ENCODE assay signal across 19 cellular contexts in the genomic region with DNA sequence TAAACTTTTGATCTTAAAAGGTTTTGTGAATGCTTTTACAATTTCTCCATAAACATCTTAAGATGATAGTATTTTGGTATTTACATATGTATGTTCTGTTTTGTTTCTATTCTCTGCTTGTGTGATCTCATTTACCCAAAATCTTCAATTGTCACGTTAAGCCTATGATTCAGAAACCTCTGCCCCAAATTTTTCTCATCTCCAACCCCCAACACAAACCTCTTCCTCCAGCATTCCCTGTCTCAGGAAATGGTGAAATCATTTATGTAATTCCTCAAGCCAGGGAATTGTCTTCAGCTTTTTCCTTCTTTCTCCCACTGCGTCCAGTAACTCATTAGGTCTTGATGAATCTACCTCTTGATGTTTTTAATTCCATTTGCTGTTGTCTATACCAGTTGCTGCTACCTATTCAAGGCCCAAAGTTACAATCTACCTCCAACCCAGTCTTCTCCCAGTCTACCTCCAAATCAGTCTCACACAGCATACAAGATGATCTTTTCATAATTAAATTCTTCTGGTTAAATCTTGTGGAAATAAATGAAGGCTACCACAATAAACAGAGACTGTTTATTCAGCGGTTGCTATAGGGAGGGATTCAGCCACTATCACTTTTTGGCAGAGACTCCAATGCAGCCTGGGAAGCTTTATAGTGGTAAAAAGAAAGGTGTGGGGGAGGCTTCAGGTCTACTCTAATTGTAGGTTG. TPM values are rescaled to one million over a fixed set of nuclear protein-coding genes. Genes with fewer than 3 reads are reported as not detected.
A peak's percentile ranks its signal among the peaks of the same experiment; 100 is the strongest.
DNase-seq lines count a peak whose midpoint lies in the region; ATAC-seq and TF ChIP-seq lines count a peak whose summit lies in the region.
"Had no signal": no experiment of that assay in that cellular context is flagged by ENCODE, and none has a peak within 500 bp of the region (broad histone marks: within the 10 kb centered on the region; RNA-seq: fewer than 3 reads in every experiment).

No MANE protein-coding gene starts in this region.

- H3K36me3 ChIP-seq in esophagus squamous epithelium, result no peaks in the 10 kb centered on the region
- H3K36me3 ChIP-seq in naive thymus-derived CD4-positive, alpha-beta T cell (ENCODE audit: control insufficient read depth in 2 of 3, insufficient read depth in 3 of 3, low read length in 3 of 3), result no peaks in the 10 kb centered on the region
- H3K36me3 ChIP-seq: BLaER1 treated with 17β-estradiol and CSF1 and Interleukin-3, amounts not matched to agents 10 nM and 100 nM; heart right ventricle; WERI-Rb-1 had no signal

- no peaks in the 10 kb centered on the region for H3K36me3 Mint-ChIP-seq in naive thymus-derived CD4-positive, alpha-beta T cell
- H3K36me3 Mint-ChIP-seq: stimulated activated naive B cell treated with anti-CD40 and anti-IgM and Interleukin-4, amounts not matched to agents 10 μg/mL and 1 μg/mL and 100 μg/mL, for 72 hours had no signal

- no peaks in the 10 kb centered on the region for H3K9me3 ChIP-seq in esophagus squamous epithelium
- no peaks in the 10 kb centered on the region for H3K9me3 ChIP-seq in naive thymus-derived CD4-positive, alpha-beta T cell (ENCODE audit: control insufficient read depth in 2 of 3, low read length in 3 of 3)

- H3K27me3 Mint-ChIP-seq in naive thymus-derived CD4-positive, alpha-beta T cell, result peaks cover 22 to 54% (median 41%) of the 10 kb centered on the region in 5 donors

- no peak overlapping the region for H3K27ac Mint-ChIP-seq in naive thymus-derived CD4-positive, alpha-beta T cell
- H3K27ac Mint-ChIP-seq: activated naive CD8-positive, alpha-beta T cell; IgD-negative memory B cell; stimulated activated naive B cell treated with anti-CD40 and anti-IgM and Interleukin-4, amounts not matched to agents 10 μg/mL and 1 μg/mL and 100 μg/mL, for 72 hours had no signal

- peaks cover 0 to 36% (median 9%) of the 10 kb centered on the region in 3 donors for H3K4me1 ChIP-seq in esophagus squamous epithelium
- peaks cover 1 to 4% of the 10 kb centered on the region in 2 donors for H3K4me1 ChIP-seq in naive thymus-derived CD4-positive, alpha-beta T cell (ENCODE audit: control insufficient read depth in 2 of 2, insufficient read depth in 2 of 2, low read length in 2 of 2)
- H3K4me1 ChIP-seq: BLaER1 treated with 17β-estradiol and CSF1 and Interleukin-3, amounts not matched to agents 10 nM and 100 nM had no signal

- ATAC-seq in omental fat pad (ENCODE audit: low FRiP score), result peak; percentile 75
- no peak for ATAC-seq in naive thymus-derived CD4-positive, alpha-beta T cell
- no peak for ATAC-seq in GM18505 (IDR thresholded peaks at IDR 0.05; ENCODE audit: unreplicated experiment)
- no peak for ATAC-seq in HG03378 (IDR thresholded peaks at IDR 0.05; ENCODE audit: unreplicated experiment)
- ATAC-seq: HCT116; stimulated activated naive B cell treated with anti-CD40 and anti-IgM and Interleukin-4, amounts not matched to agents 10 μg/mL and 1 μg/mL and 100 μg/mL, for 72 hours had no signal

- intact Hi-C loops in esophagus squamous epithelium (cut with DNase I), result no loop called here
- intact Hi-C loops in naive thymus-derived CD4-positive, alpha-beta T cell (cut with micrococcal nuclease), result no loop called here

- 28 to 45% methylated on average over 3 of the region's 3 CpGs for WGBS in esophagus squamous epithelium, 2 donors

- no peak overlapping the region for H3K4me3 Mint-ChIP-seq in naive thymus-derived CD4-positive, alpha-beta T cell
- H3K4me3 Mint-ChIP-seq: activated naive CD8-positive, alpha-beta T cell; stimulated activated naive B cell treated with anti-CD40 and anti-IgM and Interleukin-4, amounts not matched to agents 10 μg/mL and 1 μg/mL and 100 μg/mL, for 72 hours had no signal

- H3K4me1 Mint-ChIP-seq in naive thymus-derived CD4-positive, alpha-beta T cell, result peaks cover 3 to 8% (median 6%) of the 10 kb centered on the region in 7 donors

- H3K4me3 ChIP-seq in esophagus squamous epithelium, result no peak overlapping the region
- no peak overlapping the region for H3K4me3 ChIP-seq in naive thymus-derived CD4-positive, alpha-beta T cell (ENCODE audit: low read length)
- H3K4me3 ChIP-seq: BLaER1 treated with 17β-estradiol and CSF1 and Interleukin-3, amounts not matched to agents 10 nM and 100 nM; dorsolateral prefrontal cortex; heart right ventricle had no signal

- TF ChIP-seq POLR2A in esophagus squamous epithelium (IDR thresholded peaks at IDR 0.05), result no peak
- no peak for TF ChIP-seq POLR2A in GM18505 (IDR thresholded peaks at IDR 0.05; ENCODE audit: borderline replicate concordance, extremely low read depth, insufficient read depth, insufficient read length)

- CTCF ChIA-PET in naive thymus-derived CD4-positive, alpha-beta T cell (lab: Charles Lee), result no interaction called here

- POLR2A ChIA-PET in naive thymus-derived CD4-positive, alpha-beta T cell (lab: Charles Lee), result no interaction called here

- TF ChIP-seq CTCF in esophagus squamous epithelium (IDR thresholded peaks at IDR 0.05) (no peak), omental fat pad (IDR thresholded peaks at IDR 0.05) (no peak)

- H3K9me3 Mint-ChIP-seq in naive thymus-derived CD4-positive, alpha-beta T cell, result peaks cover 0 to 4% (median 2%) of the 10 kb centered on the region in 11 donors
- H3K9me3 Mint-ChIP-seq: IgD-negative memory B cell had no signal

- DNase-seq in Daoy (ENCODE audit: low read depth) (peak; percentile 63), RPMI7951 (ENCODE audit: low read depth) (peak; percentile 46), esophagus squamous epithelium (lab: John Stamatoyannopoulos, UW) (no peak), omental fat pad (ENCODE audit: low spot score) (no peak), RKO (ENCODE audit: low spot score) (no peak)
- DNase-seq in naive thymus-derived CD4-positive, alpha-beta T cell, result no peak
- DNase-seq: dorsolateral prefrontal cortex; heart right ventricle; NCI-H187; NCI-H748 treated with DMSO at 0.1 percent for 48 hours; stimulated activated CD4-positive, alpha-beta T cell treated with anti-CD3 and anti-CD28 coated beads, Interleukin-4, amount 100 ng/mL, for 1 hour; stimulated activated naive B cell treated with anti-CD40 and anti-IgM and Interleukin-4, amounts not matched to agents 10 μg/mL and 1 μg/mL and 100 μg/mL, for 72 hours; WERI-Rb-1 had no signal

- H3K27me3 ChIP-seq in esophagus squamous epithelium, result no peaks in the 10 kb centered on the region
- no peaks in the 10 kb centered on the region for H3K27me3 ChIP-seq in naive thymus-derived CD4-positive, alpha-beta T cell (ENCODE audit: control insufficient read depth in 2 of 2, insufficient read depth in 2 of 2, low read length in 2 of 2)
- H3K27me3 ChIP-seq: BLaER1 treated with 17β-estradiol and CSF1 and Interleukin-3, amounts not matched to agents 10 nM and 100 nM; dorsolateral prefrontal cortex had no signal

- H3K27ac ChIP-seq in esophagus squamous epithelium, result peak overlapping the region in 3 of 4 donors; percentile 53 to 75 (median 55)
- H3K27ac ChIP-seq in naive thymus-derived CD4-positive, alpha-beta T cell (ENCODE audit: low read depth, low read length), result no peak overlapping the region
- H3K27ac ChIP-seq: BLaER1 treated with 17β-estradiol and CSF1 and Interleukin-3, amounts not matched to agents 10 nM and 100 nM; dorsolateral prefrontal cortex; WERI-Rb-1 had no signal

RNA-seq across cellular contexts. Expression of a gene that starts 5.8 kb away (rescaled TPM):
- total RNA-seq in Daoy (2014; rRNA removed; shearing (Covaris generic)), result 3.9 and 4.9 TPM in 2 replicates
- total RNA-seq in RPMI7951 (2014; rRNA removed; shearing (Covaris generic)), result 2.1 and 4.2 TPM in 2 replicates
- total RNA-seq in esophagus squamous epithelium, result 1 to 10 TPM; 1.8 to 9.0 (median 2.0) TPM
- 10 to 100 TPM; 11.3 to 41.1 (median 20.4) TPM for total RNA-seq in omental fat pad
- under 1 TPM in 2 of 5 experiments, not detected in 3; 0.30 to 0.80 TPM for total RNA-seq in naive thymus-derived CD4-positive, alpha-beta T cell
- not detected for polyA plus RNA-seq in naive thymus-derived CD4-positive, alpha-beta T cell

RNA-seq across cellular contexts. Expression of a gene that starts 39.2 kb away (rescaled TPM):
- 4.9 and 5.2 TPM in 2 replicates for total RNA-seq in Daoy (2014; rRNA removed; shearing (Covaris generic))
- 4.5 and 5.8 TPM in 2 replicates for total RNA-seq in RPMI7951 (2014; rRNA removed; shearing (Covaris generic))
- total RNA-seq in esophagus squamous epithelium (10 to 100 TPM in 1 of 4 donors, 1 to 10 TPM in 3; 3.1 to 15.4 (median 7.0) TPM), omental fat pad (10 to 100 TPM; 10.9 to 84.7 (median 37.5) TPM)
- under 1 TPM in 1 of 5 experiments, not detected in 4; 0.05 TPM for total RNA-seq in naive thymus-derived CD4-positive, alpha-beta T cell
- polyA plus RNA-seq in naive thymus-derived CD4-positive, alpha-beta T cell, result not detected
- polyA plus RNA-seq: IgD-negative memory B cell had no signal

Comparison
In these comparisons a context has a peak if more than half of its experiments do, and no peak if none do; other contexts are left out.
1. DNase-seq: peak in Daoy (single experiment) and RPMI7951 (single experiment); none in esophagus squamous epithelium (single experiment), omental fat pad (single experiment), RKO (single experiment) and naive thymus-derived CD4-positive, alpha-beta T cell (0 of 9).